In genomic region chr1:228960705-228961104, GRCh38 we compare ENCODE assay signal across 3 cellular contexts.
TF ChIP-seq lines count a peak whose summit lies in the region.

No MANE protein-coding gene starts in this region.

TF ChIP-seq in GM23338, 12 proteins besides CTCF, POLR2A, EP300 and RAD21 (continues in another document):
- no peak for TF ChIP-seq ZNF462 (CRISPR knock-in tag; IDR thresholded peaks at IDR 0.05)
- no peak for TF ChIP-seq JUNB (IDR thresholded peaks at IDR 0.05; ENCODE audit: unreplicated experiment)

TF ChIP-seq in IMR-90, 13 proteins besides CTCF, POLR2A, EP300 and RAD21:
- TF ChIP-seq MAZ (IDR thresholded peaks at IDR 0.05; ENCODE audit: borderline replicate concordance, low read depth, low read length) (no peak), SMC3 (IDR thresholded peaks at IDR 0.05; ENCODE audit: low read depth, low read length) (no peak), NFE2L2 (IDR thresholded peaks at IDR 0.05; ENCODE audit: low read depth, low read length) (no peak), FOS (IDR thresholded peaks at IDR 0.05; ENCODE audit: low read depth, low read length) (no peak), ELK1 (IDR thresholded peaks at IDR 0.05; ENCODE audit: borderline replicate concordance, low read depth, low read length) (no peak), MXI1 (IDR thresholded peaks at IDR 0.05; ENCODE audit: borderline replicate concordance, low read depth, low read length) (no peak), BHLHE40 (IDR thresholded peaks at IDR 0.05; ENCODE audit: low read depth, low read length) (no peak), RCOR1 (IDR thresholded peaks at IDR 0.05; ENCODE audit: insufficient replicate concordance, low read length) (no peak), MAFK (IDR thresholded peaks at IDR 0.05; ENCODE audit: low read depth, low read length) (no peak), RFX5 (IDR thresholded peaks at IDR 0.05; ENCODE audit: low read depth, low read length) (no peak), CEBPB (IDR thresholded peaks at IDR 0.05; ENCODE audit: low read depth, low read length) (no peak), USF2 (IDR thresholded peaks at IDR 0.05; ENCODE audit: low read depth, low read length) (no peak), CHD1 (IDR thresholded peaks at IDR 0.05; ENCODE audit: low read depth, low read length) (no peak)

TF ChIP-seq in SK-N-SH, 30 proteins besides CTCF, POLR2A, EP300 and RAD21:
- no peak for TF ChIP-seq FOXJ3 (CRISPR knock-in tag; IDR thresholded peaks at IDR 0.05)
- no peak for TF ChIP-seq ZBTB33 (IDR thresholded peaks at IDR 0.05; ENCODE audit: borderline replicate concordance, low read depth)
- no peak for TF ChIP-seq POLR2AphosphoS5 (IDR thresholded peaks at IDR 0.05; ENCODE audit: low read depth, low read length)
- TF ChIP-seq FOSL2 (IDR thresholded peaks at IDR 0.05; ENCODE audit: borderline replicate concordance, low read depth): no peak
